28 cellular contexts compared by ENCODE assay signal in the genomic region with DNA sequence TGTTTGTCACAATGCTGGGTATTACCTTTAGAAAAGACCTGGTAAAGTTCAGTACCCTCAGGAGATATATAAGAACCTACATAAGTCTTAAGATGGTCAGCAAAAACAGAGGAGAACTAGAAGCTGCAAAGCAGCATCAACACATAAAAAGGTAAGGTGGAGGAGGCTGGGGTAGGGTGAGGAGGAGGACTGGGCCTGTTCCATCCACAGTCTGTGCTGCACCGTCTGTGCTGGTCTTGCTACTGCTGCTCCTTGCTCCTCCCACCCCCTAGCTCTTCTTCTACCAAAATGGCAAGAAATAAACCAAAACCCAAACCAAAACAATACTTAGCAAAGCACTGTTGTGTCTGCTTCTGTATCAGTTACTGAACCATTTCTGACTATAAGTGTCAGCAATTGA.
"Had no signal": no experiment of that assay in that cellular context is flagged by ENCODE, and none has a peak within 500 bp of the region (broad histone marks: within the 10 kb centered on the region; RNA-seq: fewer than 3 reads in every experiment).

No MANE protein-coding gene starts in this region.

- H3K9me3 Mint-ChIP-seq: activated B cell treated with CpG ODN at 0.5 μM for 24 hours; activated CD8-positive, alpha-beta T cell treated with anti-CD3 and anti-CD28 coated beads for 36 hours; activated naive CD4-positive, alpha-beta T cell treated with anti-CD3 and anti-CD28 coated beads for 36 hours; activated naive CD4-positive, alpha-beta T cell treated with anti-CD3 and anti-CD28 coated beads, Interleukin-2, amount 50 U/mL, for 24 hours; activated naive CD8-positive, alpha-beta T cell treated with anti-CD3 and anti-CD28 coated beads for 36 hours; activated naive CD8-positive, alpha-beta T cell treated with anti-CD3 and anti-CD28 coated beads, Interleukin-2, amount 50 U/mL, for 24 hours; activated T-cell treated with anti-CD3 and anti-CD28 coated beads, Interleukin-2, amount 50 U/mL, for 4 hours; activated T-helper 17 cell treated with anti-CD3 and anti-CD28 coated beads, Interleukin-2, amount 50 U/mL, for 72 hours; brain; central memory CD8-positive, alpha-beta T cell; T-helper 2 cell treated with Interferon-gamma antibody and Interleukin-4, amounts not matched to agents 5 μg/mL and 100 μg/mL, for 36 hours had no signal

- DNase-seq: activated B cell treated with CpG ODN at 0.5 μM for 24 hours; activated CD4-positive, alpha-beta T cell treated with anti-CD3 and anti-CD28 coated beads for 48 hours; activated CD4-positive, alpha-beta T cell treated with anti-CD3 and anti-CD28 coated beads, Interleukin-2, amount 50 U/mL, for 1 hour; activated CD4-positive, alpha-beta T cell treated with anti-CD3 and anti-CD28 coated beads, Interleukin-2, amount 50 U/mL, for 48 hours; activated CD8-positive, alpha-beta memory T cell treated with anti-CD3 and anti-CD28 coated beads for 24 hours; activated CD8-positive, alpha-beta T cell treated with anti-CD3 and anti-CD28 coated beads for 36 hours; activated effector memory CD4-positive, alpha-beta T cell treated with Interleukin-2 at 50 U/mL for 16 hours; activated naive CD4-positive, alpha-beta T cell treated with anti-CD3 and anti-CD28 coated beads for 36 hours; activated naive CD8-positive, alpha-beta T cell treated with anti-CD3 and anti-CD28 coated beads for 36 hours; activated naive CD8-positive, alpha-beta T cell treated with anti-CD3 and anti-CD28 coated beads, Interleukin-2, amount 50 U/mL, for 24 hours; activated T-cell treated with anti-CD3 and anti-CD28 coated beads, Interleukin-2, amount 50 U/mL, for 4 hours; adrenal gland; cortex of kidney; dermis blood vessel endothelial cell; effector CD8-positive, alpha-beta T cell; foreskin fibroblast; T-helper 1 cell; T-helper 17 cell; T1000; WERI-Rb-1 had no signal

- H3K4me3 ChIP-seq: adrenal gland, ascending aorta, breast epithelium, cardiac muscle cell had no signal

- H3K27ac Mint-ChIP-seq: activated B cell treated with CpG ODN at 0.5 μM for 24 hours; activated CD8-positive, alpha-beta T cell treated with anti-CD3 and anti-CD28 coated beads for 36 hours; activated naive CD4-positive, alpha-beta T cell treated with anti-CD3 and anti-CD28 coated beads for 36 hours; activated naive CD4-positive, alpha-beta T cell treated with anti-CD3 and anti-CD28 coated beads, Interleukin-2, amount 50 U/mL, for 24 hours; activated naive CD8-positive, alpha-beta T cell treated with anti-CD3 and anti-CD28 coated beads for 36 hours; activated naive CD8-positive, alpha-beta T cell treated with anti-CD3 and anti-CD28 coated beads, Interleukin-2, amount 50 U/mL, for 24 hours; activated T-helper 17 cell treated with anti-CD3 and anti-CD28 coated beads, Interleukin-2, amount 50 U/mL, for 72 hours; T-helper 2 cell treated with Interferon-gamma antibody and Interleukin-4, amounts not matched to agents 5 μg/mL and 100 μg/mL, for 36 hours had no signal

- H3K4me1 Mint-ChIP-seq: activated B cell treated with CpG ODN at 0.5 μM for 24 hours; activated T-helper 17 cell treated with anti-CD3 and anti-CD28 coated beads, Interleukin-2, amount 50 U/mL, for 72 hours; central memory CD8-positive, alpha-beta T cell had no signal

- H3K36me3 Mint-ChIP-seq: activated naive CD4-positive, alpha-beta T cell treated with anti-CD3 and anti-CD28 coated beads, Interleukin-2, amount 50 U/mL, for 24 hours; activated naive CD8-positive, alpha-beta T cell treated with anti-CD3 and anti-CD28 coated beads for 36 hours had no signal

- H3K27me3 ChIP-seq: adrenal gland, ascending aorta, breast epithelium, cardiac muscle cell had no signal

- H3K9me3 ChIP-seq: adrenal gland, ascending aorta, breast epithelium had no signal

- H3K4me3 Mint-ChIP-seq: activated B cell treated with CpG ODN at 0.5 μM for 24 hours; activated CD8-positive, alpha-beta T cell treated with anti-CD3 and anti-CD28 coated beads for 36 hours; activated naive CD4-positive, alpha-beta T cell treated with anti-CD3 and anti-CD28 coated beads for 36 hours; activated naive CD4-positive, alpha-beta T cell treated with anti-CD3 and anti-CD28 coated beads, Interleukin-2, amount 50 U/mL, for 24 hours; activated naive CD8-positive, alpha-beta T cell treated with anti-CD3 and anti-CD28 coated beads for 36 hours; activated naive CD8-positive, alpha-beta T cell treated with anti-CD3 and anti-CD28 coated beads, Interleukin-2, amount 50 U/mL, for 24 hours; activated T-cell treated with anti-CD3 and anti-CD28 coated beads, Interleukin-2, amount 50 U/mL, for 4 hours; activated T-helper 17 cell treated with anti-CD3 and anti-CD28 coated beads, Interleukin-2, amount 50 U/mL, for 72 hours; brain; central memory CD8-positive, alpha-beta T cell; T-helper 17 cell; T-helper 2 cell treated with Interferon-gamma antibody and Interleukin-4, amounts not matched to agents 5 μg/mL and 100 μg/mL, for 36 hours had no signal

- H3K36me3 ChIP-seq: breast epithelium had no signal

- H3K27me3 Mint-ChIP-seq: activated B cell treated with CpG ODN at 0.5 μM for 24 hours; activated CD8-positive, alpha-beta T cell treated with anti-CD3 and anti-CD28 coated beads for 36 hours; activated naive CD4-positive, alpha-beta T cell treated with anti-CD3 and anti-CD28 coated beads, Interleukin-2, amount 50 U/mL, for 24 hours; activated naive CD8-positive, alpha-beta T cell treated with anti-CD3 and anti-CD28 coated beads, Interleukin-2, amount 50 U/mL, for 24 hours; activated T-helper 17 cell treated with anti-CD3 and anti-CD28 coated beads, Interleukin-2, amount 50 U/mL, for 72 hours; brain; central memory CD8-positive, alpha-beta T cell had no signal

- H3K27ac ChIP-seq: adrenal gland, ascending aorta, breast epithelium, cardiac muscle cell, WERI-Rb-1 had no signal
